In genomic region chr1:177784394-177784793, GRCh38 we compare ENCODE assay signal across 25 cellular contexts.
A peak's percentile ranks its signal among the peaks of the same experiment; 100 is the strongest.
DNase-seq lines count a peak whose midpoint lies in the region; ATAC-seq, FAIRE-seq and TF ChIP-seq lines count a peak whose summit lies in the region.
"Had no signal": no experiment of that assay in that cellular context is flagged by ENCODE, and none has a peak within 500 bp of the region (broad histone marks: within the 10 kb centered on the region; RNA-seq: fewer than 3 reads in every experiment).

No MANE protein-coding gene starts in this region.

- H3K36me3 Mint-ChIP-seq in activated T-helper 17 cell treated with anti-CD3 and anti-CD28 coated beads, Interleukin-2, amount 50 U/mL, for 72 hours (ENCODE audit: low read depth), result no peaks in the 10 kb centered on the region
- H3K36me3 Mint-ChIP-seq: CD14-positive monocyte; CD4-positive, alpha-beta memory T cell; CD4-positive, CD25-positive, alpha-beta regulatory T cell; CD8-positive, alpha-beta memory T cell had no signal

- no peak for ATAC-seq in activated T-helper 17 cell treated with anti-CD3 and anti-CD28 coated beads, Interleukin-2, amount 50 U/mL, for 72 hours (replicated peaks)
- ATAC-seq: A549 had no signal

- CTCF ChIA-PET in endothelial cell of umbilical vein (lab: Charles Lee), result no interaction called here

- H3K4me1 Mint-ChIP-seq in activated T-helper 17 cell treated with anti-CD3 and anti-CD28 coated beads, Interleukin-2, amount 50 U/mL, for 72 hours, result no peaks in the 10 kb centered on the region
- H3K4me1 Mint-ChIP-seq: CD14-positive monocyte; CD4-positive, alpha-beta memory T cell; CD4-positive, CD25-positive, alpha-beta regulatory T cell; CD8-positive, alpha-beta memory T cell had no signal

- no peak overlapping the region for H3K27ac ChIP-seq in endothelial cell of umbilical vein (ENCODE audit: insufficient read depth, low read depth, low read length)
- peak overlapping the region; percentile 60 for H3K27ac ChIP-seq in neuronal stem cell (replicated peaks; ENCODE audit: low read length)
- H3K27ac ChIP-seq: 22Rv1, A549, BLaER1 had no signal

- no peak overlapping the region for H2AK5ac ChIP-seq in neuronal stem cell (ENCODE audit: low read depth, low read length)

- no peak overlapping the region for H4K8ac ChIP-seq in neuronal stem cell (ENCODE audit: low read depth, low read length)

- H3K4ac ChIP-seq in neuronal stem cell (ENCODE audit: low read length), result no peak overlapping the region

- H4K20me1 ChIP-seq in endothelial cell of umbilical vein (replicated peaks; ENCODE audit: control insufficient read depth, extremely low read depth, insufficient read depth, low read length), result no peaks in the 10 kb centered on the region
- H4K20me1 ChIP-seq: BLaER1 had no signal

- no peaks in the 10 kb centered on the region for H3K79me2 ChIP-seq in endothelial cell of umbilical vein (ENCODE audit: control insufficient read depth, insufficient read depth, low read length)

- WGBS in neuronal stem cell (ENCODE audit: extremely low coverage in 2 of 2, insufficient read length in 2 of 2, insufficient replicate concordance in 1 of 2), 2 donors, result no CpG with 5 or more reads among the region's 1 CpG

- no peak for TF ChIP-seq CTCF in endothelial cell of umbilical vein (IDR thresholded peaks at IDR 0.05; ENCODE audit: extremely low read depth in 1 of 2, insufficient read depth in 1 of 2, low read depth in 1 of 2, low read length in 2 of 2)

- peak; percentile 61 for DNase-seq in EH (ENCODE audit: low read depth)
- DNase-seq in endothelial cell of umbilical vein (ENCODE audit: low read depth, low spot score), result peak; percentile 32
- DNase-seq in neuronal stem cell (ENCODE audit: low spot score), result no peak
- no peak for DNase-seq in RCC 7860 (ENCODE audit: low spot score)
- DNase-seq: AML-193; BE2C; C1 segment of cervical spinal cord; CD4-positive, alpha-beta memory T cell; CD4-positive, CD25-positive, alpha-beta regulatory T cell; CD8-positive, alpha-beta memory T cell; COR-L47; DMS 273 treated with DMSO at 0.1 percent for 48 hours; DMS153; DMS53; DMS79; DND-41; GF-D8 had no signal

- H2BK12ac ChIP-seq in neuronal stem cell (ENCODE audit: low read length), result no peak overlapping the region

- H3K4me1 ChIP-seq in endothelial cell of umbilical vein (ENCODE audit: control insufficient read depth, extremely low read depth, insufficient read depth, low read length) (peaks cover 4% of the 10 kb centered on the region), neuronal stem cell (ENCODE audit: control insufficient read depth in 2 of 2, insufficient read depth in 1 of 2, low read depth in 1 of 2, low read length in 2 of 2) (peaks cover 0 to 14% of the 10 kb centered on the region in 2 donors)
- H3K4me1 ChIP-seq: A549, BE2C, BLaER1 had no signal

- no peak for FAIRE-seq in endothelial cell of umbilical vein (lab: Jason Lieb, UNC)
- no peak for FAIRE-seq in RCC 7860 (lab: Jason Lieb, UNC)
- FAIRE-seq: A549, G401.6, GM12891, GM19239 had no signal

- no peaks in the 10 kb centered on the region for H3K27me3 Mint-ChIP-seq in activated T-helper 17 cell treated with anti-CD3 and anti-CD28 coated beads, Interleukin-2, amount 50 U/mL, for 72 hours
- H3K27me3 Mint-ChIP-seq: CD4-positive, alpha-beta memory T cell; CD4-positive, CD25-positive, alpha-beta regulatory T cell; CD8-positive, alpha-beta memory T cell had no signal

- H3K23ac ChIP-seq in neuronal stem cell (ENCODE audit: low read depth, low read length, poor library complexity), result no peak overlapping the region

- BruUV-seq in endothelial cell of umbilical vein (replicated peaks; lab: Mats Ljungman, UMichigan), result no TSS peak

- H3K4me3 Mint-ChIP-seq in activated T-helper 17 cell treated with anti-CD3 and anti-CD28 coated beads, Interleukin-2, amount 50 U/mL, for 72 hours, result no peak overlapping the region
- H3K4me3 Mint-ChIP-seq: CD14-positive monocyte; CD4-positive, alpha-beta memory T cell; CD4-positive, CD25-positive, alpha-beta regulatory T cell; CD8-positive, alpha-beta memory T cell had no signal

- H3K14ac ChIP-seq in neuronal stem cell (ENCODE audit: low read length), result no peak overlapping the region

- no peaks in the 10 kb centered on the region for H3K79me1 ChIP-seq in neuronal stem cell (ENCODE audit: low read depth, low read length)

- H3K9me1 ChIP-seq in endothelial cell of umbilical vein (replicated peaks; ENCODE audit: control insufficient read depth, extremely low read depth, insufficient read depth, low read length), result no peaks in the 10 kb centered on the region

- POLR2A ChIA-PET in endothelial cell of umbilical vein (lab: Charles Lee), result no interaction called here

- H3K18ac ChIP-seq in neuronal stem cell (ENCODE audit: low read length), result no peak overlapping the region

- no peak overlapping the region for H3K9ac ChIP-seq in endothelial cell of umbilical vein (replicated peaks; ENCODE audit: extremely low read depth, insufficient read depth, low read length)
- no peak overlapping the region for H3K9ac ChIP-seq in neuronal stem cell (ENCODE audit: low read depth, low read length, poor library complexity)
- H3K9ac ChIP-seq: BLaER1 had no signal

- H3K36me3 ChIP-seq in endothelial cell of umbilical vein (ENCODE audit: control insufficient read depth in 2 of 2, extremely low read depth in 1 of 2, insufficient read depth in 2 of 2, low read length in 2 of 2), result no peaks in the 10 kb centered on the region
- no peaks in the 10 kb centered on the region for H3K36me3 ChIP-seq in neuronal stem cell (replicated peaks in 1 of 2; ENCODE audit: control insufficient read depth in 2 of 2, insufficient read depth in 2 of 2, low read length in 2 of 2)
- H3K36me3 ChIP-seq: BE2C, BLaER1 had no signal

- dilution Hi-C loops in endothelial cell of umbilical vein (cut with MboI; ENCODE audit: extremely low pct_ligation_motif_present, low sequenced_read_pairs), result no loop called here

- H2BK120ac ChIP-seq in neuronal stem cell (ENCODE audit: low read depth, low read length), result no peak overlapping the region

- no peak overlapping the region for H2BK5ac ChIP-seq in neuronal stem cell (ENCODE audit: low read length)

- H3K9me3 ChIP-seq in endothelial cell of umbilical vein (replicated peaks; ENCODE audit: control insufficient read depth, insufficient read depth, low read length) (no peaks in the 10 kb centered on the region), neuronal stem cell (replicated peaks in 1 of 2; ENCODE audit: control insufficient read depth in 2 of 2, insufficient read depth in 1 of 2, low read depth in 1 of 2, low read length in 2 of 2) (no peaks in the 10 kb centered on the region)
- H3K9me3 ChIP-seq: A549, BE2C, BLaER1 had no signal

- H2BK15ac ChIP-seq in neuronal stem cell (ENCODE audit: low read length), result no peak overlapping the region

- H3K4me3 ChIP-seq in endothelial cell of umbilical vein (replicated peaks in 1 of 3; ENCODE audit: insufficient read depth in 1 of 3, low read depth in 1 of 3, low read length in 3 of 3) (no peak overlapping the region), neuronal stem cell (ENCODE audit: low read length in 2 of 2) (no peak overlapping the region)
- H3K4me3 ChIP-seq: A549, BLaER1 had no signal

- no peak overlapping the region for H3K27ac Mint-ChIP-seq in activated T-helper 17 cell treated with anti-CD3 and anti-CD28 coated beads, Interleukin-2, amount 50 U/mL, for 72 hours
- H3K27ac Mint-ChIP-seq: CD14-positive monocyte; CD4-positive, alpha-beta memory T cell; CD4-positive, CD25-positive, alpha-beta regulatory T cell had no signal

- no peak overlapping the region for H3K4me2 ChIP-seq in endothelial cell of umbilical vein (ENCODE audit: insufficient read depth, low read length)
- no peak overlapping the region for H3K4me2 ChIP-seq in neuronal stem cell (ENCODE audit: insufficient read depth, low read length, poor library complexity, severe bottlenecking)
- H3K4me2 ChIP-seq: A549, BLaER1 had no signal

- H3K27me3 ChIP-seq in endothelial cell of umbilical vein (ENCODE audit: control insufficient read depth in 2 of 2, insufficient read depth in 2 of 2, low read length in 2 of 2) (no peaks in the 10 kb centered on the region), neuronal stem cell (ENCODE audit: control insufficient read depth in 3 of 3, insufficient read depth in 3 of 3, low read depth in 1 of 3, low read length in 3 of 3) (no peaks in the 10 kb centered on the region)
- H3K27me3 ChIP-seq: BE2C, BLaER1 had no signal

- H2AFZ ChIP-seq in endothelial cell of umbilical vein (ENCODE audit: low read depth, low read length) (no peak overlapping the region), neuronal stem cell (ENCODE audit: low read length) (no peak overlapping the region)

- TF ChIP-seq POLR2A in endothelial cell of umbilical vein (IDR thresholded peaks at IDR 0.05; ENCODE audit: low read depth, low read length), result no peak

- peaks cover 17% of the 10 kb centered on the region for H3K9me3 Mint-ChIP-seq in activated T-helper 17 cell treated with anti-CD3 and anti-CD28 coated beads, Interleukin-2, amount 50 U/mL, for 72 hours
- H3K9me3 Mint-ChIP-seq: CD14-positive monocyte had no signal

- intact Hi-C loops in endothelial cell of umbilical vein (cut with micrococcal nuclease), result loop anchor here (5.0 to 10.0 kb wide), 2 partner anchors 143 to 600 kb away; no protein-coding TSS in a partner anchor

- no peak overlapping the region for H4K91ac ChIP-seq in neuronal stem cell (ENCODE audit: low read depth, low read length, poor library complexity)

TF ChIP-seq in endothelial cell of umbilical vein, 7 proteins besides CTCF, POLR2A, EP300 and RAD21:
- TF ChIP-seq, protein P1, sequence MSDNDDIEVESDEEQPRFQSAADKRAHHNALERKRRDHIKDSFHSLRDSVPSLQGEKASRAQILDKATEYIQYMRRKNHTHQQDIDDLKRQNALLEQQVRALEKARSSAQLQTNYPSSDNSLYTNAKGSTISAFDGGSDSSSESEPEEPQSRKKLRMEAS (IDR thresholded peaks at IDR 0.05; ENCODE audit: insufficient read depth, insufficient read length), result no peak
- no peak for TF ChIP-seq MYC (IDR thresholded peaks at IDR 0.05; ENCODE audit: low read depth, low read length)
- TF ChIP-seq FOS (IDR thresholded peaks at IDR 0.05; ENCODE audit: borderline replicate concordance, insufficient read depth, low read length), result peak; percentile 27
- TF ChIP-seq JUN (IDR thresholded peaks at IDR 0.05; ENCODE audit: borderline replicate concordance, insufficient read depth, insufficient read length, low read depth), result no peak
- TF ChIP-seq POLR2AphosphoS5 (IDR thresholded peaks at IDR 0.05; ENCODE audit: insufficient read depth, low read depth, low read length), result no peak
- TF ChIP-seq EZH2 (IDR thresholded peaks at IDR 0.05; ENCODE audit: borderline replicate concordance, low read depth, low read length, severe bottlenecking), result no peak
- TF ChIP-seq GATA2 (IDR thresholded peaks at IDR 0.05; ENCODE audit: insufficient read depth, insufficient read length, low read depth, low read length), result peak; percentile 95

Comparison
In these comparisons a context has a peak if more than half of its experiments do, and no peak if none do; other contexts are left out.
1. DNase-seq: peak in EH (single experiment) and endothelial cell of umbilical vein (single experiment); none in neuronal stem cell (single experiment) and RCC 7860 (single experiment).